In the genomic region with DNA sequence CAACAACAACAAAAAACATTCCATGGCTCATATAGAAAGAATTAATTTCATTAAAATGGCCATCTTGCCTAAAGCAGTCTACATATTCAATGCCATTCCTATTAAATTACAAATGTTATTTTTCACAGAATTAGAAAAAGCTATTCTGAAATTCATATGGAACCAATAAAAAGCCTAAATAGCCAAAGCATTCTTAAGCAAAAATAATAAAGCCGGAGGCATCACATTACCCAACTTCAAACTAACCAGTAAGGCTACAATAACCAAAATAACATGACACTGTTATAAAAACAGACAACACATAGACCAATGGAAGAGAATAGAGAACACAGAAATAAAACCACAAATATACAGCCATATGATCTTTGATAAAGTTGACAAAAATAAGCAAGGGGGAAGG, we compare ENCODE assay signal across 27 cellular contexts.
"Had no signal": no experiment of that assay in that cellular context is flagged by ENCODE, and none has a peak within 500 bp of the region (broad histone marks: within the 10 kb centered on the region; RNA-seq: fewer than 3 reads in every experiment).

No MANE protein-coding gene starts in this region.

- H3K4me3 ChIP-seq: esophagus muscularis mucosa, heart right ventricle, left lung, neural progenitor cell, right atrium auricular region, smooth muscle cell, stomach, testis, tibial artery had no signal

- H3K36me3 ChIP-seq: esophagus muscularis mucosa, heart right ventricle, left lung, neural progenitor cell, right atrium auricular region, stomach, tibial artery had no signal

- H3K9me3 ChIP-seq: left lung, testis, tibial artery had no signal

- FAIRE-seq: endothelial cell of umbilical vein, islet of Langerhans had no signal

- DNase-seq: cerebellar nuclear complex; cortex of kidney; effector CD4-positive, alpha-beta T cell; endodermal cell; foreskin melanocyte; glutamatergic neuron; heart right ventricle; hippocampal formation; left cardiac atrium; left lung; mesenchymal stem cell; midbrain; naive thymus-derived CD4-positive, alpha-beta T cell; stimulated activated CD4-positive, alpha-beta T cell treated with anti-CD3 and anti-CD28 coated beads, Interleukin-12 subunit alpha, Interleukin-12 subunit beta, amount 100 ng/mL, for 4 hours; stimulated activated CD4-positive, alpha-beta T cell treated with anti-CD3 and anti-CD28 coated beads, Interleukin-1b, Interleukin-23, amount 100 ng/mL, for 48 hours; stimulated activated CD4-positive, alpha-beta T cell treated with anti-CD3 and anti-CD28 coated beads, Interleukin-4, amount 100 ng/mL, for 24 hours; stimulated activated naive CD4-positive, alpha-beta T cell treated with Interleukin-2 at 50 U/mL for 16 hours; stomach; testis; tibial artery had no signal

- H3K9ac ChIP-seq: neural progenitor cell, parathyroid adenoma had no signal

- H3K27me3 ChIP-seq: esophagus muscularis mucosa, heart right ventricle, left lung, neural progenitor cell, right atrium auricular region, stomach, testis, tibial artery had no signal

- H3K27ac ChIP-seq: esophagus muscularis mucosa, heart right ventricle, left lung, neural progenitor cell, parathyroid adenoma, right atrium auricular region, stomach, testis, tibial artery had no signal

- H3K4me1 ChIP-seq: esophagus muscularis mucosa, heart right ventricle, left lung, neural progenitor cell, right atrium auricular region, stomach, testis, tibial artery had no signal
